Comparison of ENCODE assay signal across 22 cellular contexts in the genomic region with DNA sequence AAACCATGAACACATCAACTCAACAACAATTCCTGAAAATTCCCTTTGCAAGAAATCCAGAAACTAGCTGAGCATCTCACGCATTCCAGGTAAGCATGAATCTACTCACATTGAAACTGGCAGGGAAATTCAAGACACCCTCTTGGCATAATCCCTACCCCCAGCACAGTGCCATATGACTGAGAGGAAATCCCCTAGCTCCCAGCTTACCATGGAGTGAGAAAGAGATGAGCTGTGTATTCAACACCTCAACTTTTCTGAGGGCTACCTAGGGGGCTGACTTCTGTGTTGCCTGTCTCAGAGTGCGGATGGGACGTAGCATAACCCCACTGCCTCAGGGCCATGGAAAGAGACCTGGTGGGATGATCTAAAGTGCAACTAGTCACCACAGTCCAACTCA. TPM values are rescaled to one million over a fixed set of nuclear protein-coding genes. Genes with fewer than 3 reads are reported as not detected.
"Had no signal": no experiment of that assay in that cellular context is flagged by ENCODE, and none has a peak within 500 bp of the region (broad histone marks: within the 10 kb centered on the region; RNA-seq: fewer than 3 reads in every experiment).

No MANE protein-coding gene starts in this region.

- H3K4me3 ChIP-seq: coronary artery, heart left ventricle, lower lobe of right lung, right atrium auricular region, stomach, thoracic aorta had no signal

- H3K27ac ChIP-seq: coronary artery, heart left ventricle, lower lobe of right lung, neutrophil, right atrium auricular region, stomach, thoracic aorta had no signal

- H3K9me3 ChIP-seq: lower lobe of right lung, neutrophil, right atrium auricular region had no signal

- H3K36me3 ChIP-seq: heart left ventricle, lower lobe of right lung, neutrophil, right atrium auricular region, stomach, thoracic aorta had no signal

- H3K4me3 Mint-ChIP-seq: endodermal cell; memory B cell; naive thymus-derived CD8-positive, alpha-beta T cell; stimulated activated memory B cell treated with anti-CD40 and anti-IgM and Interleukin-4, amounts not matched to agents 10 μg/mL and 1 μg/mL and 100 μg/mL, for 72 hours had no signal

- DNase-seq: central memory CD4-positive, alpha-beta T cell; effector CD4-positive, alpha-beta T cell; endodermal cell; hypothalamus; kidney glomerular epithelial cell; lower lobe of right lung; naive thymus-derived CD8-positive, alpha-beta T cell; posterior cingulate gyrus; stimulated activated CD4-positive, alpha-beta T cell treated with anti-CD3 and anti-CD28 coated beads, Interleukin-4, amount 100 ng/mL, for 1 hour; stimulated activated CD8-positive, alpha-beta memory T cell treated with anti-CD3 and anti-CD28 coated beads, Interleukin-4, amount 100 ng/mL, for 48 hours; stomach; substantia nigra had no signal

- ATAC-seq: heart left ventricle; left lobe of liver; lower lobe of right lung; naive thymus-derived CD8-positive, alpha-beta T cell; stimulated activated memory B cell treated with anti-CD40 and anti-IgM and Interleukin-4, amounts not matched to agents 10 μg/mL and 1 μg/mL and 100 μg/mL, for 72 hours had no signal

- H3K27me3 ChIP-seq: right atrium auricular region had no signal

- H3K27ac Mint-ChIP-seq: endodermal cell; memory B cell; naive thymus-derived CD8-positive, alpha-beta T cell; stimulated activated memory B cell treated with anti-CD40 and anti-IgM and Interleukin-4, amounts not matched to agents 10 μg/mL and 1 μg/mL and 100 μg/mL, for 72 hours had no signal

- H3K4me1 Mint-ChIP-seq: endodermal cell had no signal

- H3K4me1 ChIP-seq: heart left ventricle, lower lobe of right lung, right atrium auricular region, stomach had no signal

RNA-seq across cellular contexts. Expression of a gene that starts 37.7 kb away (rescaled TPM):
- polyA plus RNA-seq: fibroblast of lung, neural cell had no signal
